In the genomic region with DNA sequence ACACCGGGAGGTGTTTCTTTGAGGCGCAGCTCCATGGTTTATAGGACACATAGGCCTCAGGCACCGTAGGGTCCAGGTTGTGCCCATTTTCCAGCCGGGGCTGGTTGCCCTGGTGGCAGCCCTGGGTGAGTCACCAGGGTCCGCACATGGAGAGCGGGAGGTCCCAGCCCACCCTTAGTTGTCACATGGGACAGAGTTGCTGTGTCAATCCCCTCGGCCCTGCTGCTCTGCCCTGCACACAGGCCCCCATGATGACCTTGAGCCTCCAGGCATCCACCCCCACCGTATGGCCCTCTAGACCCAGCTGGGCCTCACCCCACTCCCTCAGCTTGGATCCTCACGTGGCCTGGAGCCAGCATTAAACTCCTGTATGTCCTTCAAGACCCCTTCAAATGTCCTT, we compare ENCODE assay signal across 21 cellular contexts. TPM values are rescaled to one million over a fixed set of nuclear protein-coding genes. Genes with fewer than 3 reads are reported as not detected.
DNase-seq lines count a peak whose midpoint lies in the region; ATAC-seq, FAIRE-seq and TF ChIP-seq lines count a peak whose summit lies in the region.
"Had no signal": no experiment of that assay in that cellular context is flagged by ENCODE, and none has a peak within 500 bp of the region (broad histone marks: within the 10 kb centered on the region; RNA-seq: fewer than 3 reads in every experiment).

No MANE protein-coding gene starts in this region.

- H3K9ac ChIP-seq in HepG2 (ENCODE audit: insufficient read depth, low read depth, low read length): no peak overlapping the region

- H3K27ac ChIP-seq in HepG2 (ENCODE audit: extremely low read length, insufficient read depth, low read length) (no peak overlapping the region), right lobe of liver (no peak overlapping the region), osteoblast (ENCODE audit: low read depth, low read length) (peak overlapping the region; percentile 53), prostate gland (no peak overlapping the region)
- H3K27ac ChIP-seq in naive thymus-derived CD4-positive, alpha-beta T cell (ENCODE audit: low read depth, low read length): no peak overlapping the region
- H3K27ac ChIP-seq: C4-2B, left lung, neutrophil, VCaP had no signal

- H3K4me2 ChIP-seq in HepG2 (ENCODE audit: low read depth, low read length): no peak overlapping the region
- H3K4me2 ChIP-seq in osteoblast (ENCODE audit: insufficient read depth, low read length): no peak overlapping the region

- H3K27me3 ChIP-seq in HepG2 (ENCODE audit: control insufficient read depth in 1 of 2, insufficient read depth in 2 of 2, low read length in 2 of 2): peaks cover 0 to 11% of the 10 kb centered on the region in 2 experiments; a peak in 2 of 5 replicates
- H3K27me3 ChIP-seq in right lobe of liver: no peaks in the 10 kb centered on the region
- no peaks in the 10 kb centered on the region for H3K27me3 ChIP-seq in osteoblast (ENCODE audit: insufficient read depth, low read length)
- H3K27me3 ChIP-seq in prostate gland (replicated peaks; ENCODE audit: insufficient read depth): no peaks in the 10 kb centered on the region
- H3K27me3 ChIP-seq in naive thymus-derived CD4-positive, alpha-beta T cell (ENCODE audit: control insufficient read depth in 2 of 2, insufficient read depth in 2 of 2, low read length in 2 of 2): no peaks in the 10 kb centered on the region

- TF ChIP-seq RAD21 in HepG2 (CRISPR knock-in tag; IDR thresholded peaks at IDR 0.05): no peak

- TF ChIP-seq EP300 in HepG2 (IDR thresholded peaks at IDR 0.05; ENCODE audit: low read depth in 2 of 2, low read length in 2 of 2) (no peak), HepG2 (CRISPR knock-in tag; IDR thresholded peaks at IDR 0.05; ENCODE audit: borderline replicate concordance) (no peak)

- CTCF ChIA-PET in HepG2 (lab: Yijun Ruan, JAX; ENCODE audit: low intra/inter-chr PET ratio, low total read pairs): no interaction called here
- CTCF ChIA-PET in naive thymus-derived CD4-positive, alpha-beta T cell (lab: Charles Lee): no interaction called here

- H2AFZ ChIP-seq in HepG2 (ENCODE audit: low read length) (no peak overlapping the region), osteoblast (ENCODE audit: low read length) (no peak overlapping the region)

- ATAC-seq in HepG2: no peak
- no peak for ATAC-seq in right lobe of liver
- ATAC-seq in naive thymus-derived CD4-positive, alpha-beta T cell: no peak
- ATAC-seq: effector memory CD8-positive, alpha-beta T cell; left lung; SK-N-SH treated with all-trans-retinoic acid at 6 μM for 48 hours had no signal

- no TSS peak for BruUV-seq in HepG2 (replicated peaks; lab: Mats Ljungman, UMichigan)

- no peak overlapping the region for H3K4me3 Mint-ChIP-seq in glutamatergic neuron (ENCODE audit: unreplicated experiment)
- H3K4me3 Mint-ChIP-seq in naive thymus-derived CD4-positive, alpha-beta T cell: no peak overlapping the region
- H3K4me3 Mint-ChIP-seq: activated naive CD8-positive, alpha-beta T cell treated with anti-CD3 and anti-CD28 coated beads for 36 hours; effector memory CD8-positive, alpha-beta T cell had no signal

- H3K79me2 ChIP-seq in HepG2 (ENCODE audit: insufficient read depth, low read length) (no peaks in the 10 kb centered on the region), osteoblast (ENCODE audit: insufficient read depth, low read length) (peaks cover 10% of the 10 kb centered on the region)

- peak in 1 of 2 experiments; percentile 45; a peak in 2 of 4 replicates for TF ChIP-seq POLR2A in HepG2 (IDR thresholded peaks at IDR 0.05; ENCODE audit: insufficient read depth in 1 of 2, low read depth in 2 of 2, low read length in 2 of 2)
- TF ChIP-seq POLR2A in right lobe of liver (IDR thresholded peaks at IDR 0.05): no peak
- TF ChIP-seq POLR2A in prostate gland (IDR thresholded peaks at IDR 0.05): no peak

- in situ Hi-C loops in HepG2 (cut with HindIII; ENCODE audit: extremely low pct_ligation_motif_present, low pct_unique_long_range_greater_than_20kb): no loop called here

- intact Hi-C loops in HepG2 (cut with micrococcal nuclease; ENCODE audit: unreplicated experiment) (no loop called here), right lobe of liver (cut with DNase I) (no loop called here), prostate gland (cut with DNase I) (no loop called here)
- intact Hi-C loops in naive thymus-derived CD4-positive, alpha-beta T cell (cut with micrococcal nuclease): no loop called here

- POLR2A ChIA-PET in HepG2 (lab: Yijun Ruan, JAX): interaction anchor here (1.4 to 6.9 kb wide), 4 partner anchors 8 to 25 kb away, joined by 3 to 37 read pairs (median 8); partner anchors contain the start of genes BAG5, CKB, COA8 and TRMT61A
- POLR2A ChIA-PET in naive thymus-derived CD4-positive, alpha-beta T cell (lab: Charles Lee): no interaction called here

- H4K20me1 ChIP-seq in HepG2 (ENCODE audit: insufficient read depth, low read length) (no peaks in the 10 kb centered on the region), osteoblast (ENCODE audit: insufficient read depth, low read length) (peaks cover 5% of the 10 kb centered on the region)

- H3K36me3 ChIP-seq in HepG2 (replicated peaks in 1 of 2; ENCODE audit: control insufficient read depth in 1 of 2, insufficient read depth in 2 of 2, low read length in 2 of 2): peaks cover 1 to 3% of the 10 kb centered on the region in 2 experiments; a peak in 3 of 5 replicates
- H3K36me3 ChIP-seq in right lobe of liver: no peaks in the 10 kb centered on the region
- peaks cover 4% of the 10 kb centered on the region for H3K36me3 ChIP-seq in osteoblast (ENCODE audit: insufficient read depth, low read length)
- H3K36me3 ChIP-seq in prostate gland: no peaks in the 10 kb centered on the region
- peaks cover 0 to 41% (median 0%) of the 10 kb centered on the region in 3 experiments for H3K36me3 ChIP-seq in naive thymus-derived CD4-positive, alpha-beta T cell (ENCODE audit: control insufficient read depth in 2 of 3, insufficient read depth in 3 of 3, low read length in 3 of 3)
- H3K36me3 ChIP-seq: neutrophil had no signal

- peaks cover 1% of the 10 kb centered on the region for H3K9me3 Mint-ChIP-seq in glutamatergic neuron (ENCODE audit: unreplicated experiment)
- H3K9me3 Mint-ChIP-seq in naive thymus-derived CD4-positive, alpha-beta T cell: no peaks in the 10 kb centered on the region
- H3K9me3 Mint-ChIP-seq: activated naive CD8-positive, alpha-beta T cell treated with anti-CD3 and anti-CD28 coated beads for 36 hours; effector memory CD8-positive, alpha-beta T cell had no signal

- TF ChIP-seq CTCF in HepG2 (CRISPR knock-in tag; IDR thresholded peaks at IDR 0.05) (no peak), right lobe of liver (IDR thresholded peaks at IDR 0.05) (no peak), glutamatergic neuron (IDR thresholded peaks at IDR 0.05; ENCODE audit: partially characterized antibody, unreplicated experiment) (no peak), osteoblast (IDR thresholded peaks at IDR 0.05; ENCODE audit: extremely low read depth, low read depth, low read length) (no peak), prostate gland (IDR thresholded peaks at IDR 0.05) (no peak)

- 67% methylated on average over 3 of the region's 9 CpGs for WGBS in HepG2 (ENCODE audit: low lambda C conversion rate)
- WGBS in right lobe of liver (ENCODE audit: insufficient coverage, low coverage, low lambda C conversion rate, missing lambda C conversion rate): 40% methylated on average over 2 of the region's 9 CpGs
- WGBS in prostate gland: 87% methylated on average over 9 of the region's 9 CpGs

- H3K4me3 ChIP-seq in HepG2 (replicated peaks in 1 of 3; ENCODE audit: insufficient read depth in 1 of 3, low read depth in 2 of 3, low read length in 3 of 3) (no peak overlapping the region), right lobe of liver (no peak overlapping the region), osteoblast (ENCODE audit: insufficient read depth, low read length) (no peak overlapping the region), prostate gland (no peak overlapping the region)
- H3K4me3 ChIP-seq in naive thymus-derived CD4-positive, alpha-beta T cell (ENCODE audit: low read length): no peak overlapping the region
- H3K4me3 ChIP-seq: left lung had no signal

- peaks cover 9% of the 10 kb centered on the region for H3K27me3 Mint-ChIP-seq in glutamatergic neuron (ENCODE audit: unreplicated experiment)
- H3K27me3 Mint-ChIP-seq in naive thymus-derived CD4-positive, alpha-beta T cell: peaks cover 0 to 3% (median 0%) of the 10 kb centered on the region in 5 donors
- H3K27me3 Mint-ChIP-seq: effector memory CD8-positive, alpha-beta T cell had no signal

- H3K4me1 ChIP-seq in HepG2 (ENCODE audit: insufficient read depth, low read length) (peaks cover 34% of the 10 kb centered on the region), right lobe of liver (no peaks in the 10 kb centered on the region), osteoblast (ENCODE audit: insufficient read depth, low read length) (peaks cover 26% of the 10 kb centered on the region), prostate gland (replicated peaks) (peaks cover 15% of the 10 kb centered on the region)
- no peaks in the 10 kb centered on the region for H3K4me1 ChIP-seq in naive thymus-derived CD4-positive, alpha-beta T cell (ENCODE audit: control insufficient read depth in 2 of 2, insufficient read depth in 2 of 2, low read length in 2 of 2)

- peak overlapping the region; percentile 81 for H3K27ac Mint-ChIP-seq in glutamatergic neuron (ENCODE audit: unreplicated experiment)
- peak overlapping the region in 1 of 9 donors; percentile 31 for H3K27ac Mint-ChIP-seq in naive thymus-derived CD4-positive, alpha-beta T cell
- H3K27ac Mint-ChIP-seq: activated naive CD8-positive, alpha-beta T cell treated with anti-CD3 and anti-CD28 coated beads for 36 hours had no signal

- no peaks in the 10 kb centered on the region for H3K9me3 ChIP-seq in HepG2 (ENCODE audit: low read length)
- no peaks in the 10 kb centered on the region for H3K9me3 ChIP-seq in right lobe of liver
- H3K9me3 ChIP-seq in osteoblast (ENCODE audit: low read depth, low read length): no peaks in the 10 kb centered on the region
- H3K9me3 ChIP-seq in prostate gland: no peaks in the 10 kb centered on the region
- no peaks in the 10 kb centered on the region for H3K9me3 ChIP-seq in naive thymus-derived CD4-positive, alpha-beta T cell (ENCODE audit: control insufficient read depth in 2 of 3, low read length in 3 of 3)
- H3K9me3 ChIP-seq: left lung, neutrophil had no signal

- no peaks in the 10 kb centered on the region for H3K36me3 Mint-ChIP-seq in glutamatergic neuron (ENCODE audit: unreplicated experiment)
- no peaks in the 10 kb centered on the region for H3K36me3 Mint-ChIP-seq in naive thymus-derived CD4-positive, alpha-beta T cell

- no peak for FAIRE-seq in HepG2 (lab: Jason Lieb, UNC)
- FAIRE-seq: GM18507 had no signal

- DNase-seq in HepG2 (ENCODE audit: low spot score): no peak
- no peak for DNase-seq in right lobe of liver
- no peak for DNase-seq in glutamatergic neuron
- peak; percentile 66 for DNase-seq in osteoblast (ENCODE audit: insufficient read length, low spot score, missing footprints)
- no peak for DNase-seq in prostate gland (ENCODE audit: low spot score)
- no peak for DNase-seq in nucleus accumbens (lab: John Stamatoyannopoulos, UW)
- DNase-seq in COR-L47 (lab: John Stamatoyannopoulos, UW): no peak
- DNase-seq in naive thymus-derived CD4-positive, alpha-beta T cell: no peak
- DNase-seq: activated CD4-positive, alpha-beta T cell treated with anti-CD3 and anti-CD28 coated beads, Interleukin-2, amount 50 U/mL, for 1 hour; activated CD8-positive, alpha-beta memory T cell treated with anti-CD3 and anti-CD28 coated beads, Interleukin-2, amount 50 U/mL, for 4 hours; activated naive CD8-positive, alpha-beta T cell treated with anti-CD3 and anti-CD28 coated beads for 36 hours; effector memory CD8-positive, alpha-beta T cell; midbrain; NCI-H1417; NCI-H524 treated with DMSO at 0.1 percent for 48 hours had no signal

- peaks cover 8% of the 10 kb centered on the region for H3K4me1 Mint-ChIP-seq in glutamatergic neuron (ENCODE audit: low read depth, unreplicated experiment)
- peaks cover 0 to 3% (median 0%) of the 10 kb centered on the region in 7 donors for H3K4me1 Mint-ChIP-seq in naive thymus-derived CD4-positive, alpha-beta T cell
- H3K4me1 Mint-ChIP-seq: activated naive CD8-positive, alpha-beta T cell treated with anti-CD3 and anti-CD28 coated beads for 36 hours had no signal

RNA-seq across cellular contexts. Expression of gene TRMT61A, which starts 7.7 kb away (rescaled TPM):
- total RNA-seq in HepG2 (2016; rRNA removed; fragmentation: Illumina TruSeq; extraction: Trizol): 12.2 and 13.6 TPM in 2 replicates
- 4.0 and 5.2 TPM in 2 replicates for total RNA-seq in HepG2 (2016; cell fraction: cytosol; rRNA removed; fragmentation: Illumina TruSeq; extraction: Trizol; ENCODE audit: low read depth)
- total RNA-seq in HepG2 (2016; cell fraction: insoluble cytoplasmic fraction; rRNA removed; fragmentation: Illumina TruSeq; extraction: Trizol): 12.4 and 14.5 TPM in 2 replicates
- total RNA-seq in HepG2 (2016; cell fraction: membrane; rRNA removed; fragmentation: Illumina TruSeq; extraction: Trizol): 8.3 and 9.6 TPM in 2 replicates
- total RNA-seq in HepG2 (2016; cell fraction: nucleus; rRNA removed; fragmentation: Illumina TruSeq; extraction: Trizol): 10.4 and 11.7 TPM in 2 replicates
- polyA plus RNA-seq in HepG2 (2011; rRNA removed): 6.5 and 9.8 TPM in 2 replicates
- 6.4 and 11.5 TPM in 2 replicates for polyA plus RNA-seq in HepG2 (2011; cell fraction: cytosol; rRNA removed)
- 26.1 and 31.2 TPM in 2 replicates for polyA plus RNA-seq in HepG2 (2011; cell fraction: nucleus; rRNA removed)
- polyA plus RNA-seq in HepG2 (2012): 4.0 and 8.4 TPM in 2 replicates
- polyA plus RNA-seq in HepG2 (2016; cell fraction: cytosol; fragmentation: Illumina TruSeq; extraction: Trizol; ENCODE audit: low read depth): 3.9 and 4.4 TPM in 2 replicates
- 12.0 and 13.1 TPM in 2 replicates for polyA plus RNA-seq in HepG2 (2016; cell fraction: insoluble cytoplasmic fraction; fragmentation: Illumina TruSeq; extraction: Trizol; ENCODE audit: low read depth)
- polyA plus RNA-seq in HepG2 (2016; cell fraction: membrane; fragmentation: Illumina TruSeq; extraction: Trizol; ENCODE audit: low read depth): 6.7 and 7.2 TPM in 2 replicates
- polyA plus RNA-seq in HepG2 (2016; cell fraction: nucleus; fragmentation: Illumina TruSeq; extraction: Trizol; ENCODE audit: insufficient read depth, low read depth): 13.5 and 14.3 TPM in 2 replicates
- polyA minus RNA-seq in HepG2 (2011; rRNA and poly(A)+ RNA removed; ENCODE audit: low replicate concordance): 14.6 and 19.9 TPM in 2 replicates
- polyA minus RNA-seq in HepG2 (2011; cell fraction: cytosol; rRNA and poly(A)+ RNA removed): 4.6 and 4.7 TPM in 2 replicates
- 15.8 and 16.6 TPM in 2 replicates for polyA minus RNA-seq in HepG2 (2011; cell fraction: nucleus; rRNA and poly(A)+ RNA removed)
- 10 to 100 TPM in 2 of 6 experiments, 1 to 10 TPM in 4; 3.8 to 12.1 (median 4.8) TPM for total RNA-seq in right lobe of liver
- total RNA-seq in glutamatergic neuron (ENCODE audit: unreplicated experiment): 7.8 TPM
- total RNA-seq in osteoblast: 9.0 and 10.6 TPM in 2 replicates
- 10 to 100 TPM; 19.6 to 40.4 TPM for total RNA-seq in prostate gland
- total RNA-seq in naive thymus-derived CD4-positive, alpha-beta T cell: 10 to 100 TPM in 4 of 5 experiments, 1 to 10 TPM in 1; 9.8 to 15.1 (median 14.1) TPM
- 10 to 100 TPM in 1 of 2 donors, 1 to 10 TPM in 1; 6.3 to 12.2 TPM for polyA plus RNA-seq in naive thymus-derived CD4-positive, alpha-beta T cell

RNA-seq across cellular contexts. Expression of gene CKB, which starts 14.1 kb away (rescaled TPM):
- total RNA-seq in HepG2 (2016; rRNA removed; fragmentation: Illumina TruSeq; extraction: Trizol) (82.3 and 92.4 TPM in 2 replicates), right lobe of liver (10 to 100 TPM in 2 of 6 experiments, 1 to 10 TPM in 4; 3.6 to 57.1 (median 6.7) TPM), glutamatergic neuron (ENCODE audit: unreplicated experiment) (2,561 TPM), osteoblast (5.1 and 8.3 TPM in 2 replicates), prostate gland (1,000 to 10,000 TPM; 1,199 to 1,838 TPM)
- 35.0 and 38.6 TPM in 2 replicates for total RNA-seq in HepG2 (2016; cell fraction: cytosol; rRNA removed; fragmentation: Illumina TruSeq; extraction: Trizol; ENCODE audit: low read depth)
- 77.0 and 90.7 TPM in 2 replicates for total RNA-seq in HepG2 (2016; cell fraction: insoluble cytoplasmic fraction; rRNA removed; fragmentation: Illumina TruSeq; extraction: Trizol)
- 39.1 and 44.5 TPM in 2 replicates for total RNA-seq in HepG2 (2016; cell fraction: membrane; rRNA removed; fragmentation: Illumina TruSeq; extraction: Trizol)
- 55.0 and 62.1 TPM in 2 replicates for total RNA-seq in HepG2 (2016; cell fraction: nucleus; rRNA removed; fragmentation: Illumina TruSeq; extraction: Trizol)
- polyA plus RNA-seq in HepG2 (2011; rRNA removed): 179 and 217 TPM in 2 replicates
- 94.2 and 257 TPM in 2 replicates for polyA plus RNA-seq in HepG2 (2011; cell fraction: cytosol; rRNA removed)
- polyA plus RNA-seq in HepG2 (2011; cell fraction: nucleus; rRNA removed): 634 and 1,191 TPM in 2 replicates
- polyA plus RNA-seq in HepG2 (2012): 136 and 210 TPM in 2 replicates
- polyA plus RNA-seq in HepG2 (2016; cell fraction: cytosol; fragmentation: Illumina TruSeq; extraction: Trizol; ENCODE audit: low read depth): 60.2 and 68.2 TPM in 2 replicates
- 156 and 198 TPM in 2 replicates for polyA plus RNA-seq in HepG2 (2016; cell fraction: insoluble cytoplasmic fraction; fragmentation: Illumina TruSeq; extraction: Trizol; ENCODE audit: low read depth)
- polyA plus RNA-seq in HepG2 (2016; cell fraction: membrane; fragmentation: Illumina TruSeq; extraction: Trizol; ENCODE audit: low read depth): 60.4 and 60.5 TPM in 2 replicates
- polyA plus RNA-seq in HepG2 (2016; cell fraction: nucleus; fragmentation: Illumina TruSeq; extraction: Trizol; ENCODE audit: insufficient read depth, low read depth): 164 and 170 TPM in 2 replicates
- polyA minus RNA-seq in HepG2 (2011; rRNA and poly(A)+ RNA removed; ENCODE audit: low replicate concordance): 111 and 125 TPM in 2 replicates
- 96.8 and 156 TPM in 2 replicates for polyA minus RNA-seq in HepG2 (2011; cell fraction: cytosol; rRNA and poly(A)+ RNA removed)
- polyA minus RNA-seq in HepG2 (2011; cell fraction: nucleus; rRNA and poly(A)+ RNA removed): 34.2 and 39.0 TPM in 2 replicates
- 10 to 100 TPM in 1 of 5 experiments, 1 to 10 TPM in 4; 1.4 to 19.8 (median 2.5) TPM for total RNA-seq in naive thymus-derived CD4-positive, alpha-beta T cell
- polyA plus RNA-seq in naive thymus-derived CD4-positive, alpha-beta T cell: under 1 TPM in 1 of 2 donors, not detected in 1; 0.40 TPM

RNA-seq across cellular contexts. Expression of gene BAG5, which starts 25.8 kb away (rescaled TPM):
- total RNA-seq in HepG2 (2016; rRNA removed; fragmentation: Illumina TruSeq; extraction: Trizol): 21.0 and 34.8 TPM in 2 replicates
- total RNA-seq in HepG2 (2016; cell fraction: cytosol; rRNA removed; fragmentation: Illumina TruSeq; extraction: Trizol; ENCODE audit: low read depth): 2.3 and 2.5 TPM in 2 replicates
- total RNA-seq in HepG2 (2016; cell fraction: insoluble cytoplasmic fraction; rRNA removed; fragmentation: Illumina TruSeq; extraction: Trizol): 21.9 and 34.1 TPM in 2 replicates
- total RNA-seq in HepG2 (2016; cell fraction: membrane; rRNA removed; fragmentation: Illumina TruSeq; extraction: Trizol): 11.4 and 14.2 TPM in 2 replicates
- total RNA-seq in HepG2 (2016; cell fraction: nucleus; rRNA removed; fragmentation: Illumina TruSeq; extraction: Trizol): 14.8 and 16.2 TPM in 2 replicates
- 3.0 and 3.5 TPM in 2 replicates for polyA plus RNA-seq in HepG2 (2011; rRNA removed)
- 2.5 and 3.9 TPM in 2 replicates for polyA plus RNA-seq in HepG2 (2011; cell fraction: cytosol; rRNA removed)
- polyA plus RNA-seq in HepG2 (2011; cell fraction: nucleus; rRNA removed): 3.3 and 3.7 TPM in 2 replicates
- polyA plus RNA-seq in HepG2 (2012): 7.9 and 9.3 TPM in 2 replicates
- polyA plus RNA-seq in HepG2 (2016; cell fraction: cytosol; fragmentation: Illumina TruSeq; extraction: Trizol; ENCODE audit: low read depth): 1.0 and 1.3 TPM in 2 replicates
- polyA plus RNA-seq in HepG2 (2016; cell fraction: insoluble cytoplasmic fraction; fragmentation: Illumina TruSeq; extraction: Trizol; ENCODE audit: low read depth): 16.8 and 20.0 TPM in 2 replicates
- polyA plus RNA-seq in HepG2 (2016; cell fraction: membrane; fragmentation: Illumina TruSeq; extraction: Trizol; ENCODE audit: low read depth): 5.3 and 6.2 TPM in 2 replicates
- 13.8 and 14.6 TPM in 2 replicates for polyA plus RNA-seq in HepG2 (2016; cell fraction: nucleus; fragmentation: Illumina TruSeq; extraction: Trizol; ENCODE audit: insufficient read depth, low read depth)
- 5.3 and 11.8 TPM in 2 replicates for polyA minus RNA-seq in HepG2 (2011; rRNA and poly(A)+ RNA removed; ENCODE audit: low replicate concordance)
- 7.2 and 8.6 TPM in 2 replicates for polyA minus RNA-seq in HepG2 (2011; cell fraction: cytosol; rRNA and poly(A)+ RNA removed)
- 9.8 and 9.9 TPM in 2 replicates for polyA minus RNA-seq in HepG2 (2011; cell fraction: nucleus; rRNA and poly(A)+ RNA removed)
- total RNA-seq in right lobe of liver: 10 to 100 TPM in 4 of 6 experiments, 1 to 10 TPM in 2; 6.5 to 11.4 (median 10.9) TPM
- total RNA-seq in glutamatergic neuron (ENCODE audit: unreplicated experiment): 34.4 TPM
- 28.6 and 30.8 TPM in 2 replicates for total RNA-seq in osteoblast
- total RNA-seq in prostate gland: 10 to 100 TPM; 31.2 to 33.3 TPM
- total RNA-seq in naive thymus-derived CD4-positive, alpha-beta T cell: 10 to 100 TPM; 29.9 to 38.9 (median 36.4) TPM
- polyA plus RNA-seq in naive thymus-derived CD4-positive, alpha-beta T cell: 10 to 100 TPM; 46.2 to 51.7 TPM

RNA-seq across cellular contexts. Expression of gene COA8, which starts 26.1 kb away (rescaled TPM):
- total RNA-seq in HepG2 (2016; rRNA removed; fragmentation: Illumina TruSeq; extraction: Trizol) (25.1 and 25.2 TPM in 2 replicates), right lobe of liver (10 to 100 TPM in 5 of 6 experiments, 1 to 10 TPM in 1; 7.5 to 17.7 (median 14.9) TPM), glutamatergic neuron (ENCODE audit: unreplicated experiment) (54.9 TPM), osteoblast (23.0 and 24.6 TPM in 2 replicates), prostate gland (10 to 100 TPM; 24.3 to 24.9 TPM)
- total RNA-seq in HepG2 (2016; cell fraction: cytosol; rRNA removed; fragmentation: Illumina TruSeq; extraction: Trizol; ENCODE audit: low read depth): 29.4 and 38.9 TPM in 2 replicates
- total RNA-seq in HepG2 (2016; cell fraction: insoluble cytoplasmic fraction; rRNA removed; fragmentation: Illumina TruSeq; extraction: Trizol): 25.7 and 29.2 TPM in 2 replicates
- total RNA-seq in HepG2 (2016; cell fraction: membrane; rRNA removed; fragmentation: Illumina TruSeq; extraction: Trizol): 46.6 and 48.0 TPM in 2 replicates
- total RNA-seq in HepG2 (2016; cell fraction: nucleus; rRNA removed; fragmentation: Illumina TruSeq; extraction: Trizol): 11.0 and 15.0 TPM in 2 replicates
- 10.9 and 14.0 TPM in 2 replicates for polyA plus RNA-seq in HepG2 (2011; rRNA removed)
- 10.2 and 14.5 TPM in 2 replicates for polyA plus RNA-seq in HepG2 (2011; cell fraction: cytosol; rRNA removed)
- 2.6 and 3.1 TPM in 2 replicates for polyA plus RNA-seq in HepG2 (2011; cell fraction: nucleus; rRNA removed)
- 25.7 and 32.6 TPM in 2 replicates for polyA plus RNA-seq in HepG2 (2012)
- polyA plus RNA-seq in HepG2 (2016; cell fraction: cytosol; fragmentation: Illumina TruSeq; extraction: Trizol; ENCODE audit: low read depth): 63.7 and 73.8 TPM in 2 replicates
- 33.7 and 39.8 TPM in 2 replicates for polyA plus RNA-seq in HepG2 (2016; cell fraction: insoluble cytoplasmic fraction; fragmentation: Illumina TruSeq; extraction: Trizol; ENCODE audit: low read depth)
- polyA plus RNA-seq in HepG2 (2016; cell fraction: membrane; fragmentation: Illumina TruSeq; extraction: Trizol; ENCODE audit: low read depth): 52.0 and 59.9 TPM in 2 replicates
- 21.5 and 21.7 TPM in 2 replicates for polyA plus RNA-seq in HepG2 (2016; cell fraction: nucleus; fragmentation: Illumina TruSeq; extraction: Trizol; ENCODE audit: insufficient read depth, low read depth)
- polyA minus RNA-seq in HepG2 (2011; rRNA and poly(A)+ RNA removed; ENCODE audit: low replicate concordance): 4.7 and 5.1 TPM in 2 replicates
- 3.6 and 6.4 TPM in 2 replicates for polyA minus RNA-seq in HepG2 (2011; cell fraction: cytosol; rRNA and poly(A)+ RNA removed)
- 10.1 and 11.3 TPM in 2 replicates for polyA minus RNA-seq in HepG2 (2011; cell fraction: nucleus; rRNA and poly(A)+ RNA removed)
- total RNA-seq in naive thymus-derived CD4-positive, alpha-beta T cell: 10 to 100 TPM; 13.6 to 26.3 (median 24.1) TPM
- polyA plus RNA-seq in naive thymus-derived CD4-positive, alpha-beta T cell: 10 to 100 TPM; 36.7 to 51.3 TPM

Comparison
In these comparisons a context has a peak if more than half of its experiments do, and no peak if none do; other contexts are left out.
1. RNA of gene CKB, which starts 14.1 kb away (total RNA-seq): 2,561 TPM in glutamatergic neuron (single experiment) and 1,199 to 1,838 TPM in prostate gland; 35.0 to 92.4 TPM in HepG2, 3.6 to 57.1 TPM in right lobe of liver, 5.1 to 8.3 TPM in osteoblast and 1.4 to 19.8 TPM in naive thymus-derived CD4-positive, alpha-beta T cell; every median in the first group is over 10 times any median in the second.